In the genomic region with DNA sequence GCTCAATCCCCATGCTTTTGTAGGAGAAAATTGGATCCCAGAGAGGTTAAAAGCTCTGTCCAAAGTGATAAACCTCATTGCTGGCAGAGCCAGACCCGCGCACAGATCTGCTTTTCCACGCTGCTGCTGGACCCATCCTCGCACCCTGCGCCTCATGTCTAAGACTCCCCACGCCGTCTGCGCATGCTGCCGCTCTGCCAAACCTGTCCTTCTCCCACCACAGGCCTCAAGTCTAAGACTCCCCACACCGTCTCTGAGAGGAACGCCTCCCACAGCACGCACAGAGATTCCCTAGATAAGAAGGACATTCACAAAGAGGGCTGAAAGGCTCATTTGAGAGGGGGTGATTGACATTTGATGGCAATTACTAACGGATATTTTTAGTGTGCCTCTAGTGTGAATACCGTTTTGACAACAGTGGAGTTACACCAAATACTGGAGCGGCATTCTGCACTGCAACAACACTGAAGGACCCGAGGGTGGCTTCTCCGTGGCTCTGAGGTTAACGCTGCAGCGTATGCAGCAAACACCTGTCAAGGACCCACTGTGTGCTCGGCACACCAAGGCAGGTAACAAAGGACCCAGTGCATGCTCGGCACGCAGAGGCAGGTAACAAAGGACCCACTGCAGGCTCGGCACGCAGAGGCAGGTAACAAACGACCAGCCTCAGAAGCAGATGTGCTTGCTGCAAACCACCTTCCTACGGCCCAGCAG, we compare ENCODE assay signal across 8 cellular contexts.
DNase-seq lines count a peak whose midpoint lies in the region; ATAC-seq and TF ChIP-seq lines count a peak whose summit lies in the region.

No MANE protein-coding gene starts in this region.

- no peak overlapping the region for H2BK120ac ChIP-seq in trophoblast cell (ENCODE audit: insufficient read depth, low read length, poor library complexity)

- H3K27me3 ChIP-seq in Peyer's patch (no peaks in the 10 kb centered on the region), esophagus muscularis mucosa (no peaks in the 10 kb centered on the region), trophoblast cell (ENCODE audit: insufficient read depth, low read length) (no peaks in the 10 kb centered on the region)

- H3K14ac ChIP-seq in trophoblast cell (ENCODE audit: low read length), result no peak overlapping the region

- no peak overlapping the region for H2AFZ ChIP-seq in trophoblast cell (ENCODE audit: insufficient read depth, low read length, poor library complexity)

- H3K9me3 ChIP-seq in Peyer's patch (no peaks in the 10 kb centered on the region), esophagus muscularis mucosa (no peaks in the 10 kb centered on the region), trophoblast cell (ENCODE audit: insufficient read depth, low read depth, low read length) (peaks cover 7% of the 10 kb centered on the region)

- no peak overlapping the region for H3K9ac ChIP-seq in trophoblast cell (ENCODE audit: low read length)

- no peaks in the 10 kb centered on the region for H3K36me3 ChIP-seq in Peyer's patch
- H3K36me3 ChIP-seq in esophagus muscularis mucosa, result no peaks in the 10 kb centered on the region
- H3K36me3 ChIP-seq in trophoblast cell (ENCODE audit: control insufficient read depth in 1 of 2, insufficient read depth in 2 of 2, low read length in 2 of 2), result no peaks in the 10 kb centered on the region

- H2BK5ac ChIP-seq in trophoblast cell (ENCODE audit: low read depth, low read length, poor library complexity), result no peak overlapping the region

- H3K27me3 Mint-ChIP-seq in Calu3 (ENCODE audit: unreplicated experiment), result no peaks in the 10 kb centered on the region

- H3K4me2 ChIP-seq in trophoblast cell (ENCODE audit: low read length), result peak overlapping the region; percentile 44

- DNase-seq in Calu3, result no peak
- no peak for DNase-seq in Peyer's patch
- no peak for DNase-seq in esophagus muscularis mucosa (ENCODE audit: extremely low spot score)
- no peak for DNase-seq in trophoblast cell
- no peak for DNase-seq in omental fat pad (ENCODE audit: low spot score)
- DNase-seq in KBM-7, result no peak
- DNase-seq in SK-N-DZ (ENCODE audit: low spot score), result no peak

- in situ Hi-C loops in KBM-7 (cut with MboI; ENCODE audit: low pct_unique_long_range_greater_than_20kb, low sequenced_read_pairs), result no loop called here

- TF ChIP-seq CTCF in Calu3 (IDR thresholded peaks at IDR 0.05; ENCODE audit: unreplicated experiment) (no peak), Peyer's patch (IDR thresholded peaks at IDR 0.05) (no peak), esophagus muscularis mucosa (IDR thresholded peaks at IDR 0.05) (no peak), omental fat pad (IDR thresholded peaks at IDR 0.05) (no peak)

- H3K9me3 Mint-ChIP-seq in Calu3 (ENCODE audit: low read depth, unreplicated experiment), result peaks cover 3% of the 10 kb centered on the region

- ATAC-seq in omental fat pad (ENCODE audit: low FRiP score), result no peak
- ATAC-seq in GM19452 (IDR thresholded peaks at IDR 0.05; ENCODE audit: unreplicated experiment), result no peak

- H3K18ac ChIP-seq in trophoblast cell (ENCODE audit: low read length), result no peak overlapping the region

- H3K4me1 ChIP-seq in Peyer's patch, result peaks cover 0 to 5% (median 2%) of the 10 kb centered on the region in 4 donors
- H3K4me1 ChIP-seq in esophagus muscularis mucosa, result peaks cover 3 to 20% (median 18%) of the 10 kb centered on the region in 4 donors
- no peaks in the 10 kb centered on the region for H3K4me1 ChIP-seq in trophoblast cell (ENCODE audit: control insufficient read depth in 1 of 2, insufficient read depth in 2 of 2, low read length in 2 of 2)

- WGBS in esophagus muscularis mucosa, result 68% methylated on average over 26 of the region's 26 CpGs
- WGBS in trophoblast cell (ENCODE audit: extremely low coverage, insufficient coverage, insufficient read length), result no CpG with 5 or more reads among the region's 26 CpGs

- H3K4me1 Mint-ChIP-seq in Calu3 (ENCODE audit: low read depth, unreplicated experiment), result peaks cover 11% of the 10 kb centered on the region

- no peaks in the 10 kb centered on the region for H3K79me1 ChIP-seq in trophoblast cell (ENCODE audit: low read length)

- H2AK5ac ChIP-seq in trophoblast cell (ENCODE audit: low read length), result no peak overlapping the region

- no peak overlapping the region for H4K12ac ChIP-seq in trophoblast cell (ENCODE audit: low read depth, low read length)

- H3K79me2 ChIP-seq in trophoblast cell (ENCODE audit: control insufficient read depth, insufficient read depth, low read length, poor library complexity), result no peaks in the 10 kb centered on the region

- H3K27ac ChIP-seq in Peyer's patch (peak overlapping the region in 2 of 4 donors; percentile 8 to 12), esophagus muscularis mucosa (replicated peaks in 1 of 4) (peak overlapping the region; percentile 29 to 59 (median 38)), trophoblast cell (ENCODE audit: low read depth, low read length) (no peak overlapping the region)

- intact Hi-C loops in Calu3 (cut with micrococcal nuclease; ENCODE audit: unreplicated experiment), result no loop called here
- intact Hi-C loops in esophagus muscularis mucosa (cut with DNase I), result no loop called here

- no peak overlapping the region for H3K23ac ChIP-seq in trophoblast cell (ENCODE audit: low read length)

- no peak overlapping the region for H2BK12ac ChIP-seq in trophoblast cell (ENCODE audit: low read length)

- TF ChIP-seq POLR2A in Peyer's patch (IDR thresholded peaks at IDR 0.05) (no peak), esophagus muscularis mucosa (IDR thresholded peaks at IDR 0.05; ENCODE audit: low read depth) (no peak)

- H4K91ac ChIP-seq in trophoblast cell (ENCODE audit: low read depth, low read length), result no peak overlapping the region

- BruUV-seq in Calu3 (replicated peaks; lab: Mats Ljungman, UMichigan), result no TSS peak

- peak overlapping the region; percentile 36 to 55 (median 46) for H3K4me3 ChIP-seq in Peyer's patch
- peak overlapping the region; percentile 56 to 66 (median 62) for H3K4me3 ChIP-seq in esophagus muscularis mucosa
- no peak overlapping the region for H3K4me3 ChIP-seq in trophoblast cell (ENCODE audit: low read depth, low read length)

- no peak overlapping the region for H4K8ac ChIP-seq in trophoblast cell (ENCODE audit: low read depth, low read length)

- no peak overlapping the region for H3K4ac ChIP-seq in trophoblast cell (ENCODE audit: low read depth, low read length)

- H3K4me3 Mint-ChIP-seq in Calu3 (ENCODE audit: low read depth, unreplicated experiment), result peak overlapping the region; percentile 68

- H3K36me3 Mint-ChIP-seq in Calu3 (ENCODE audit: insufficient read depth, unreplicated experiment), result peaks cover 5% of the 10 kb centered on the region

- CTCF ChIA-PET in Calu3 (lab: Charles Lee), result no interaction called here

- TF ChIP-seq EP300 in esophagus muscularis mucosa (IDR thresholded peaks at IDR 0.05), result no peak

- no peak overlapping the region for H3K27ac Mint-ChIP-seq in Calu3 (ENCODE audit: unreplicated experiment)
